In the genomic region with DNA sequence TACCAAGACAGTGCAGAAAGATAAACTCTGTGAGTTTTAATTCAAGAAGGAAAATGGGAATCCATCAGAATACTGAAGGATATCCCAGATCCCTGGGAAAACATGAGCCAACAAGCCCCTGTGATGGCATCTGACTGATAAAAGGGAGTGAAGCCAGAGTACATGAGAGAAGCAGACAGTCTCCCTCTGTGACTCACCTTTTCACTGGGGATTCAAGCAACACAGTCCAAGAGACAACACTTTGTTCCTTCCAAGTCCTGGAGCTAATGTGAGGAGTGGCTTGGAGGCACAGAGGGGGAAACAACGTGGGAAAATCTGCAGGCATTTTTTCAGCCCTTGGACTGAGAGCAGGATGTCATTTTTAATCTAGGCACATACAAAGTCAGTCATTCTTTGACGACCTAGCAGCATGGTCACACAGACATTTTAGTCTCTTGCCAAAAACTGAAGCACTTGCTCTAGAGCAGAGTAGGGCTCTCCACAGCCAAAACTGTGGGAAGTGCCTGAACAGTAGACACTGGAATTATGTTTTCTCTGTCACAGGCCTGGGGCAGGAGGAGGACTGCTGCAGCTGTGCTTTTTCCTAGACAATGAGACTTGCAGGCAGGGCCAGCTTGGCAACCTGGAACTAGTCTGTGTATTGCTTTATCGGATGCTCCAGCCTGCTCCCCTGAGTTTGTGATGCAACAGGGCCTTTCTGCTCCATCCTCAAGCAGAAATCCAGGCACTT, we compare ENCODE assay signal across 2 cellular contexts.
TF ChIP-seq lines count a peak whose summit lies in the region.

No MANE protein-coding gene starts in this region.

TF ChIP-seq in IMR-90, 13 proteins besides CTCF, POLR2A, EP300 and RAD21:
- TF ChIP-seq, protein P1, sequence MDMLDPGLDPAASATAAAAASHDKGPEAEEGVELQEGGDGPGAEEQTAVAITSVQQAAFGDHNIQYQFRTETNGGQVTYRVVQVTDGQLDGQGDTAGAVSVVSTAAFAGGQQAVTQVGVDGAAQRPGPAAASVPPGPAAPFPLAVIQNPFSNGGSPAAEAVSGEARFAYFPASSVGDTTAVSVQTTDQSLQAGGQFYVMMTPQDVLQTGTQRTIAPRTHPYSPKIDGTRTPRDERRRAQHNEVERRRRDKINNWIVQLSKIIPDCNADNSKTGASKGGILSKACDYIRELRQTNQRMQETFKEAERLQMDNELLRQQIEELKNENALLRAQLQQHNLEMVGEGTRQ (IDR thresholded peaks at IDR 0.05; ENCODE audit: low read depth, low read length): no peak

TF ChIP-seq in H1, 55 proteins besides CTCF, POLR2A, EP300 and RAD21:
- TF ChIP-seq EGR1 (IDR thresholded peaks at IDR 0.05; ENCODE audit: borderline replicate concordance, low read depth, low read length) (no peak), BCL11A (IDR thresholded peaks at IDR 0.05; ENCODE audit: low read depth in 2 of 2, low read length in 2 of 2) (no peak), TAF1 (IDR thresholded peaks at IDR 0.05; ENCODE audit: low read depth, low read length) (no peak), CTBP2 (IDR thresholded peaks at IDR 0.05; ENCODE audit: borderline replicate concordance, insufficient read depth, insufficient read length, low read length) (no peak), YY1 (IDR thresholded peaks at IDR 0.05; ENCODE audit: low read depth, low read length) (no peak), HDAC6 (IDR thresholded peaks at IDR 0.05; ENCODE audit: low read depth, low read length) (no peak), SP4 (IDR thresholded peaks at IDR 0.05; ENCODE audit: low read length) (no peak), POLR2AphosphoS5 (IDR thresholded peaks at IDR 0.05; ENCODE audit: low read depth, low read length) (no peak), GTF2F1 (IDR thresholded peaks at IDR 0.05; ENCODE audit: borderline replicate concordance, low read depth, low read length) (no peak)
- TF ChIP-seq, protein P2, sequence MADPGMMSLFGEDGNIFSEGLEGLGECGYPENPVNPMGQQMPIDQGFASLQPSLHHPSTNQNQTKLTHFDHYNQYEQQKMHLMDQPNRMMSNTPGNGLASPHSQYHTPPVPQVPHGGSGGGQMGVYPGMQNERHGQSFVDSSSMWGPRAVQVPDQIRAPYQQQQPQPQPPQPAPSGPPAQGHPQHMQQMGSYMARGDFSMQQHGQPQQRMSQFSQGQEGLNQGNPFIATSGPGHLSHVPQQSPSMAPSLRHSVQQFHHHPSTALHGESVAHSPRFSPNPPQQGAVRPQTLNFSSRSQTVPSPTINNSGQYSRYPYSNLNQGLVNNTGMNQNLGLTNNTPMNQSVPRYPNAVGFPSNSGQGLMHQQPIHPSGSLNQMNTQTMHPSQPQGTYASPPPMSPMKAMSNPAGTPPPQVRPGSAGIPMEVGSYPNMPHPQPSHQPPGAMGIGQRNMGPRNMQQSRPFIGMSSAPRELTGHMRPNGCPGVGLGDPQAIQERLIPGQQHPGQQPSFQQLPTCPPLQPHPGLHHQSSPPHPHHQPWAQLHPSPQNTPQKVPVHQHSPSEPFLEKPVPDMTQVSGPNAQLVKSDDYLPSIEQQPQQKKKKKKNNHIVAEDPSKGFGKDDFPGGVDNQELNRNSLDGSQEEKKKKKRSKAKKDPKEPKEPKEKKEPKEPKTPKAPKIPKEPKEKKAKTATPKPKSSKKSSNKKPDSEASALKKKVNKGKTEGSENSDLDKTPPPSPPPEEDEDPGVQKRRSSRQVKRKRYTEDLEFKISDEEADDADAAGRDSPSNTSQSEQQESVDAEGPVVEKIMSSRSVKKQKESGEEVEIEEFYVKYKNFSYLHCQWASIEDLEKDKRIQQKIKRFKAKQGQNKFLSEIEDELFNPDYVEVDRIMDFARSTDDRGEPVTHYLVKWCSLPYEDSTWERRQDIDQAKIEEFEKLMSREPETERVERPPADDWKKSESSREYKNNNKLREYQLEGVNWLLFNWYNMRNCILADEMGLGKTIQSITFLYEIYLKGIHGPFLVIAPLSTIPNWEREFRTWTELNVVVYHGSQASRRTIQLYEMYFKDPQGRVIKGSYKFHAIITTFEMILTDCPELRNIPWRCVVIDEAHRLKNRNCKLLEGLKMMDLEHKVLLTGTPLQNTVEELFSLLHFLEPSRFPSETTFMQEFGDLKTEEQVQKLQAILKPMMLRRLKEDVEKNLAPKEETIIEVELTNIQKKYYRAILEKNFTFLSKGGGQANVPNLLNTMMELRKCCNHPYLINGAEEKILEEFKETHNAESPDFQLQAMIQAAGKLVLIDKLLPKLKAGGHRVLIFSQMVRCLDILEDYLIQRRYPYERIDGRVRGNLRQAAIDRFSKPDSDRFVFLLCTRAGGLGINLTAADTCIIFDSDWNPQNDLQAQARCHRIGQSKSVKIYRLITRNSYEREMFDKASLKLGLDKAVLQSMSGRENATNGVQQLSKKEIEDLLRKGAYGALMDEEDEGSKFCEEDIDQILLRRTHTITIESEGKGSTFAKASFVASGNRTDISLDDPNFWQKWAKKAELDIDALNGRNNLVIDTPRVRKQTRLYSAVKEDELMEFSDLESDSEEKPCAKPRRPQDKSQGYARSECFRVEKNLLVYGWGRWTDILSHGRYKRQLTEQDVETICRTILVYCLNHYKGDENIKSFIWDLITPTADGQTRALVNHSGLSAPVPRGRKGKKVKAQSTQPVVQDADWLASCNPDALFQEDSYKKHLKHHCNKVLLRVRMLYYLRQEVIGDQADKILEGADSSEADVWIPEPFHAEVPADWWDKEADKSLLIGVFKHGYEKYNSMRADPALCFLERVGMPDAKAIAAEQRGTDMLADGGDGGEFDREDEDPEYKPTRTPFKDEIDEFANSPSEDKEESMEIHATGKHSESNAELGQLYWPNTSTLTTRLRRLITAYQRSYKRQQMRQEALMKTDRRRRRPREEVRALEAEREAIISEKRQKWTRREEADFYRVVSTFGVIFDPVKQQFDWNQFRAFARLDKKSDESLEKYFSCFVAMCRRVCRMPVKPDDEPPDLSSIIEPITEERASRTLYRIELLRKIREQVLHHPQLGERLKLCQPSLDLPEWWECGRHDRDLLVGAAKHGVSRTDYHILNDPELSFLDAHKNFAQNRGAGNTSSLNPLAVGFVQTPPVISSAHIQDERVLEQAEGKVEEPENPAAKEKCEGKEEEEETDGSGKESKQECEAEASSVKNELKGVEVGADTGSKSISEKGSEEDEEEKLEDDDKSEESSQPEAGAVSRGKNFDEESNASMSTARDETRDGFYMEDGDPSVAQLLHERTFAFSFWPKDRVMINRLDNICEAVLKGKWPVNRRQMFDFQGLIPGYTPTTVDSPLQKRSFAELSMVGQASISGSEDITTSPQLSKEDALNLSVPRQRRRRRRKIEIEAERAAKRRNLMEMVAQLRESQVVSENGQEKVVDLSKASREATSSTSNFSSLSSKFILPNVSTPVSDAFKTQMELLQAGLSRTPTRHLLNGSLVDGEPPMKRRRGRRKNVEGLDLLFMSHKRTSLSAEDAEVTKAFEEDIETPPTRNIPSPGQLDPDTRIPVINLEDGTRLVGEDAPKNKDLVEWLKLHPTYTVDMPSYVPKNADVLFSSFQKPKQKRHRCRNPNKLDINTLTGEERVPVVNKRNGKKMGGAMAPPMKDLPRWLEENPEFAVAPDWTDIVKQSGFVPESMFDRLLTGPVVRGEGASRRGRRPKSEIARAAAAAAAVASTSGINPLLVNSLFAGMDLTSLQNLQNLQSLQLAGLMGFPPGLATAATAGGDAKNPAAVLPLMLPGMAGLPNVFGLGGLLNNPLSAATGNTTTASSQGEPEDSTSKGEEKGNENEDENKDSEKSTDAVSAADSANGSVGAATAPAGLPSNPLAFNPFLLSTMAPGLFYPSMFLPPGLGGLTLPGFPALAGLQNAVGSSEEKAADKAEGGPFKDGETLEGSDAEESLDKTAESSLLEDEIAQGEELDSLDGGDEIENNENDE (IDR thresholded peaks at IDR 0.05; ENCODE audit: insufficient replicate concordance, low read length): no peak
- TF ChIP-seq, protein P3, sequence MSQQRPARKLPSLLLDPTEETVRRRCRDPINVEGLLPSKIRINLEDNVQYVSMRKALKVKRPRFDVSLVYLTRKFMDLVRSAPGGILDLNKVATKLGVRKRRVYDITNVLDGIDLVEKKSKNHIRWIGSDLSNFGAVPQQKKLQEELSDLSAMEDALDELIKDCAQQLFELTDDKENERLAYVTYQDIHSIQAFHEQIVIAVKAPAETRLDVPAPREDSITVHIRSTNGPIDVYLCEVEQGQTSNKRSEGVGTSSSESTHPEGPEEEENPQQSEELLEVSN (IDR thresholded peaks at IDR 0.05): no peak
